28 cellular contexts compared by ENCODE assay signal in genomic region chr16:49899991-49900690, GRCh38. TPM values are rescaled to one million over a fixed set of nuclear protein-coding genes. Genes with fewer than 3 reads are reported as not detected.
"Had no signal": no experiment of that assay in that cellular context is flagged by ENCODE, and none has a peak within 500 bp of the region (broad histone marks: within the 10 kb centered on the region; RNA-seq: fewer than 3 reads in every experiment).

No MANE protein-coding gene starts in this region.

- H3K36me3 ChIP-seq: SJCRH30 had no signal

- H3K36me3 Mint-ChIP-seq: activated naive CD8-positive, alpha-beta T cell; brain; WTC11 had no signal

- H3K9me3 Mint-ChIP-seq: activated CD4-positive, alpha-beta memory T cell treated with anti-CD3 and anti-CD28 coated beads, Interleukin-2, amount 10 ng/mL, durations not matched to agents 7 days and 5 days; activated CD4-positive, alpha-beta T cell treated with anti-CD3 and anti-CD28 coated beads, Interleukin-2, amount 10 ng/mL, durations not matched to agents 24 days and 14 days; activated naive CD4-positive, alpha-beta T cell treated with anti-CD3 and anti-CD28 coated beads for 36 hours; activated T-helper 17 cell treated with anti-CD3 and anti-CD28 coated beads, Interleukin-2, amount 50 U/mL, for 72 hours; brain; WTC11 had no signal

- H3K4me3 ChIP-seq: SJCRH30 had no signal

- DNase-seq: activated CD4-positive, alpha-beta memory T cell treated with anti-CD3 and anti-CD28 coated beads, Interleukin-2, amount 10 ng/mL, durations not matched to agents 7 days and 5 days; activated CD4-positive, alpha-beta T cell treated with anti-CD3 and anti-CD28 coated beads for 1 hour; activated CD4-positive, alpha-beta T cell treated with anti-CD3 and anti-CD28 coated beads, Interleukin-2, amount 10 ng/mL, durations not matched to agents 24 days and 14 days; activated gamma-delta T cell; activated naive CD4-positive, alpha-beta T cell treated with anti-CD3 and anti-CD28 coated beads for 36 hours; activated T-cell treated with anti-CD3 and anti-CD28 coated beads for 4 hours; activated T-cell treated with anti-CD3 and anti-CD28 coated beads, Interleukin-2, amount 50 U/mL, for 48 hours; amygdala; MM.1S; NCI-H1105; NCI-H1436; NCI-H1694 treated with DMSO at 0.1 percent for 48 hours; NCI-H2029 treated with DMSO at 0.1 percent for 48 hours; NCI-H510A treated with DMSO at 0.1 percent for 48 hours; NCI-H69; NK-92 treated with Interleukin-12 subunit alpha and Interleukin-12 subunit beta, amount 100 ng/mL, for 24 hours; OCI-M1; Right ventricle myocardium superior; RPMI8226; SJCRH30; SK-N-SH; T-helper 1 cell had no signal

- H3K27ac ChIP-seq: SJCRH30 had no signal

- H3K27me3 Mint-ChIP-seq: activated CD4-positive, alpha-beta memory T cell treated with anti-CD3 and anti-CD28 coated beads, Interleukin-2, amount 10 ng/mL, durations not matched to agents 7 days and 5 days; activated CD4-positive, alpha-beta T cell treated with anti-CD3 and anti-CD28 coated beads, Interleukin-2, amount 10 ng/mL, durations not matched to agents 24 days and 14 days had no signal

- H3K4me1 Mint-ChIP-seq: activated CD4-positive, alpha-beta memory T cell treated with anti-CD3 and anti-CD28 coated beads, Interleukin-2, amount 10 ng/mL, durations not matched to agents 7 days and 5 days; activated CD4-positive, alpha-beta T cell treated with anti-CD3 and anti-CD28 coated beads, Interleukin-2, amount 10 ng/mL, durations not matched to agents 24 days and 14 days; activated T-helper 17 cell treated with anti-CD3 and anti-CD28 coated beads, Interleukin-2, amount 50 U/mL, for 72 hours; WTC11 had no signal

- H3K4me1 ChIP-seq: SJCRH30 had no signal

- H3K9me3 ChIP-seq: SJCRH30, SK-N-SH had no signal

- H3K27me3 ChIP-seq: SJCRH30 had no signal

- H3K27ac Mint-ChIP-seq: activated CD4-positive, alpha-beta memory T cell treated with anti-CD3 and anti-CD28 coated beads, Interleukin-2, amount 10 ng/mL, durations not matched to agents 7 days and 5 days; activated CD4-positive, alpha-beta T cell treated with anti-CD3 and anti-CD28 coated beads, Interleukin-2, amount 10 ng/mL, durations not matched to agents 24 days and 14 days; activated naive CD4-positive, alpha-beta T cell treated with anti-CD3 and anti-CD28 coated beads for 36 hours; activated naive CD8-positive, alpha-beta T cell; activated T-helper 17 cell treated with anti-CD3 and anti-CD28 coated beads, Interleukin-2, amount 50 U/mL, for 72 hours; WTC11 had no signal

- H3K4me3 Mint-ChIP-seq: activated CD4-positive, alpha-beta memory T cell treated with anti-CD3 and anti-CD28 coated beads, Interleukin-2, amount 10 ng/mL, durations not matched to agents 7 days and 5 days; activated CD4-positive, alpha-beta T cell treated with anti-CD3 and anti-CD28 coated beads, Interleukin-2, amount 10 ng/mL, durations not matched to agents 24 days and 14 days; activated naive CD4-positive, alpha-beta T cell treated with anti-CD3 and anti-CD28 coated beads for 36 hours; activated naive CD8-positive, alpha-beta T cell; activated T-helper 17 cell treated with anti-CD3 and anti-CD28 coated beads, Interleukin-2, amount 50 U/mL, for 72 hours; brain; WTC11 had no signal

- FAIRE-seq: astrocyte had no signal

RNA-seq across cellular contexts. Expression of gene ZNF423, which starts 44.2 kb away (rescaled TPM):
- total RNA-seq: activated CD4-positive, alpha-beta memory T cell treated with anti-CD3 and anti-CD28 coated beads, Interleukin-2, amount 10 ng/mL, durations not matched to agents 7 days and 5 days; activated CD4-positive, alpha-beta T cell treated with anti-CD3 and anti-CD28 coated beads, Interleukin-2, amount 10 ng/mL, durations not matched to agents 24 days and 14 days; activated CD8-positive, alpha-beta memory T cell treated with anti-CD3 and anti-CD28 coated beads for 36 hours; activated T-helper 17 cell treated with anti-CD3 and anti-CD28 coated beads, Interleukin-2, amount 50 U/mL, for 72 hours had no signal
